In genomic region chr4:6275898-6276563, GRCh38 we compare ENCODE assay signal across 17 cellular contexts. TPM values are rescaled to one million over a fixed set of nuclear protein-coding genes. Genes with fewer than 3 reads are reported as not detected.
DNase-seq lines count a peak whose midpoint lies in the region; ATAC-seq and TF ChIP-seq lines count a peak whose summit lies in the region.
"Had no signal": no experiment of that assay in that cellular context is flagged by ENCODE, and none has a peak within 500 bp of the region (broad histone marks: within the 10 kb centered on the region; RNA-seq: fewer than 3 reads in every experiment).

No MANE protein-coding gene starts in this region.

- no peaks in the 10 kb centered on the region for H4K20me1 ChIP-seq in hepatocyte (ENCODE audit: insufficient read depth, poor library complexity, severe bottlenecking)

- TF ChIP-seq POLR2A in prostate gland (IDR thresholded peaks at IDR 0.05) (no peak), vagina (IDR thresholded peaks at IDR 0.05) (no peak)

- no peak overlapping the region for H2AFZ ChIP-seq in hepatocyte

- H3K27me3 ChIP-seq in hepatocyte (no peaks in the 10 kb centered on the region), prostate gland (replicated peaks; ENCODE audit: insufficient read depth) (no peaks in the 10 kb centered on the region), vagina (no peaks in the 10 kb centered on the region)

- H3K36me3 ChIP-seq in hepatocyte (replicated peaks; ENCODE audit: insufficient read depth, low read depth) (no peaks in the 10 kb centered on the region), prostate gland (no peaks in the 10 kb centered on the region), vagina (peaks cover 0 to 5% of the 10 kb centered on the region in 2 donors)

- H3K9me3 ChIP-seq in hepatocyte (ENCODE audit: low read depth) (no peaks in the 10 kb centered on the region), prostate gland (no peaks in the 10 kb centered on the region), vagina (no peaks in the 10 kb centered on the region)

- intact Hi-C loops in Right ventricle myocardium inferior (cut with DNase I) (loop anchor here (10.0 kb wide), 1 partner anchor 789 kb away; the partner anchor contains the start of gene GRPEL1), left cardiac atrium (cut with DNase I) (no loop called here), prostate gland (cut with DNase I) (no loop called here), vagina (cut with DNase I) (no loop called here)

- ATAC-seq in Right ventricle myocardium inferior (peak; percentile 22), left cardiac atrium (no peak), HG03432 (IDR thresholded peaks at IDR 0.05; ENCODE audit: unreplicated experiment) (no peak), HG03521 (IDR thresholded peaks at IDR 0.05; ENCODE audit: unreplicated experiment) (no peak)
- ATAC-seq: left colon; natural killer cell treated with Interleukin-12 subunit alpha and Interleukin-12 subunit beta and Interleukin-15 and Interleukin-18, amount 100 ng/mL, for 72 hours had no signal

- peak overlapping the region; percentile 12 for H3K4me2 ChIP-seq in hepatocyte
- H3K4me2 ChIP-seq: smooth muscle cell had no signal

- H3K4me1 ChIP-seq in hepatocyte (ENCODE audit: insufficient read depth) = peaks cover 51% of the 10 kb centered on the region
- H3K4me1 ChIP-seq in prostate gland (replicated peaks) = peaks cover 7% of the 10 kb centered on the region
- H3K4me1 ChIP-seq in vagina = peaks cover 98% of the 10 kb centered on the region

- H3K27ac ChIP-seq in hepatocyte (peak overlapping the region; percentile 81), prostate gland (peak overlapping the region; percentile 43 to 50), vagina (peak overlapping the region; percentile 73)
- H3K27ac ChIP-seq: 22Rv1 had no signal

- no peaks in the 10 kb centered on the region for H3K9me2 ChIP-seq in hepatocyte (replicated peaks; ENCODE audit: insufficient read depth)

- DNase-seq in Right ventricle myocardium inferior (ENCODE audit: missing footprints) (peak; percentile 70), left cardiac atrium (no peak), hepatocyte (ENCODE audit: low spot score) (peak; percentile 71), prostate gland (ENCODE audit: low spot score) (no peak), vagina (ENCODE audit: extremely low spot score in 2 of 2) (no peak), DMS 273 treated with DMSO at 0.1 percent for 48 hours (lab: John Stamatoyannopoulos, UW) (no peak)
- DNase-seq: activated CD4-positive, CD25-positive, alpha-beta regulatory T cell treated with anti-CD3 and anti-CD28 coated beads, Interleukin-2, amount 50 U/mL, for 72 hours; CD4-positive, CD25-positive, alpha-beta regulatory T cell; left colon; NCI-H1694 treated with DMSO at 0.1 percent for 48 hours; NCI-H524 treated with DMSO at 0.1 percent for 48 hours; T-helper 1 cell had no signal

- 73% methylated on average over 20 of the region's 20 CpGs for WGBS in hepatocyte (ENCODE audit: low lambda C conversion rate, missing lambda C conversion rate)
- WGBS in prostate gland = 69% methylated on average over 19 of the region's 20 CpGs

- H3K79me2 ChIP-seq in hepatocyte = peaks cover 42% of the 10 kb centered on the region

- TF ChIP-seq CTCF in hepatocyte (IDR thresholded peaks at IDR 0.05; ENCODE audit: poor library complexity) (no peak), prostate gland (IDR thresholded peaks at IDR 0.05) (no peak), vagina (IDR thresholded peaks at IDR 0.05) (no peak)

- H3K4me3 ChIP-seq in hepatocyte = no peak overlapping the region
- H3K4me3 ChIP-seq in prostate gland = no peak overlapping the region
- peak overlapping the region in 1 of 2 donors; percentile 19 for H3K4me3 ChIP-seq in vagina
- H3K4me3 ChIP-seq: smooth muscle cell had no signal

RNA-seq across cellular contexts. Expression of gene WFS1, which starts 6.4 kb away (rescaled TPM):
- total RNA-seq in Right ventricle myocardium inferior (88.4 TPM), left cardiac atrium (10 to 100 TPM; 66.0 to 68.0 TPM), hepatocyte (32.5 and 43.1 TPM in 2 replicates), prostate gland (100 to 1,000 TPM in 1 of 2 donors, 10 to 100 TPM in 1; 53.4 to 169 TPM), vagina (91.8 TPM)
- polyA plus RNA-seq in hepatocyte = 36.1 and 44.4 TPM in 2 replicates

Comparison
In these comparisons a context has a peak if more than half of its experiments do, and no peak if none do; other contexts are left out.
1. DNase-seq: peak in Right ventricle myocardium inferior (single experiment) and hepatocyte (single experiment); none in left cardiac atrium (single experiment), prostate gland (single experiment), vagina (0 of 2) and DMS 273 treated with DMSO at 0.1 percent for 48 hours (single experiment).
2. Peak in every context shown above with its lines, with median percentiles within 50 percentile points of each other: H3K27ac ChIP-seq.